Comparison of ENCODE assay signal across 8 cellular contexts in the genomic region with DNA sequence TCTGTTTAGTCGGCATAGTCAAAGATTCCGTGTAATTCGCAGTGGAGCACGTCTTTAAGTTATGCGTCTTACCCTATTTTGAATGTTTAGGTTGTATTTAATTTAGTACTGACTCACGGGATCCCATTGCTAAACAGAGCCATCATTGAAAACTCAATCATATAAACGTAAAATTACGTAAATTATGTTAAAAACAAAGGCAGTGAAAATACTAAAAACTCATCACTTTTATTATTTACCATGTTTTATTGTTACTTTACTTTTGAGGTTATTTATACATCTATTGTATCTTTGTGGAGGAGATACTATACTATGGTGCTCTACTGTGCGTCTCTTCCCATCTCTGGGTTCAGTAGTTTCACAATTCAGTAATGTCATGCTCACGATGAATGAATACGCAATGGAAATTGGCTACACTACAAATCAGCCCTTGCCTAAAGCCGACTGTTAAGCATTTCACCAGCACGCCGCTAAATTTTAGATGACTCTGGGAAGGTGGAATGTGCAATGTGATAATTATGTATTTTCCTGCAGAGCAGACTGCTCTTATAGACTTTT. TPM values are rescaled to one million over a fixed set of nuclear protein-coding genes. Genes with fewer than 3 reads are reported as not detected.
DNase-seq lines count a peak whose midpoint lies in the region; ATAC-seq and TF ChIP-seq lines count a peak whose summit lies in the region.

No MANE protein-coding gene starts in this region.

- peak overlapping the region; percentile 86 to 98 (median 90) for H3K4me3 Mint-ChIP-seq in CD8-positive, alpha-beta memory T cell
- H3K4me3 Mint-ChIP-seq in mesothelial cell of epicardium: peak overlapping the region; percentile 84

- peaks cover 20 to 37% (median 21%) of the 10 kb centered on the region in 3 donors for H3K4me1 Mint-ChIP-seq in CD8-positive, alpha-beta memory T cell
- peaks cover 9% of the 10 kb centered on the region for H3K4me1 Mint-ChIP-seq in mesothelial cell of epicardium

- peak overlapping the region; percentile 81 for H3K4me3 ChIP-seq in CD8-positive, alpha-beta memory T cell (ENCODE audit: low read length)
- H3K4me3 ChIP-seq in SK-N-MC: peak overlapping the region; percentile 93
- H3K4me3 ChIP-seq in effector memory CD4-positive, alpha-beta T cell (ENCODE audit: insufficient read depth, low read depth, low read length, poor library complexity, severe bottlenecking): peak overlapping the region; percentile 66
- H3K4me3 ChIP-seq in urinary bladder (ENCODE audit: low read depth, low read length): peak overlapping the region; percentile 55

- CTCF ChIA-PET in CD8-positive, alpha-beta memory T cell (lab: Charles Lee): interaction anchor here (1.1 to 1.4 kb wide), 3 partner anchors 29 to 190 kb away, joined by 3 to 7 read pairs (median 4); no protein-coding TSS in a partner anchor

- no peak for ATAC-seq in GM21381 (IDR thresholded peaks at IDR 0.05; ENCODE audit: unreplicated experiment)
- no peak for ATAC-seq in GM21737 (IDR thresholded peaks at IDR 0.05; ENCODE audit: unreplicated experiment)

- H3K9me3 Mint-ChIP-seq in CD8-positive, alpha-beta memory T cell: no peaks in the 10 kb centered on the region
- no peaks in the 10 kb centered on the region for H3K9me3 Mint-ChIP-seq in mesothelial cell of epicardium

- H3K36me3 ChIP-seq in CD8-positive, alpha-beta memory T cell (ENCODE audit: insufficient read depth, low read length): no peaks in the 10 kb centered on the region
- no peaks in the 10 kb centered on the region for H3K36me3 ChIP-seq in SK-N-MC (ENCODE audit: insufficient read depth, low read length)
- no peaks in the 10 kb centered on the region for H3K36me3 ChIP-seq in effector memory CD4-positive, alpha-beta T cell (ENCODE audit: control insufficient read depth, insufficient read depth, low read length)
- no peaks in the 10 kb centered on the region for H3K36me3 ChIP-seq in urinary bladder (ENCODE audit: insufficient read depth)

- peak in 3 of 5 donors; percentile 0 to 14 (median 9) for DNase-seq in CD8-positive, alpha-beta memory T cell
- peak; percentile 20 for DNase-seq in HS-5 (ENCODE audit: low read depth)
- DNase-seq in SK-N-MC (ENCODE audit: low read depth, low spot score): peak; percentile 22
- DNase-seq in effector memory CD4-positive, alpha-beta T cell: no peak
- no peak for DNase-seq in mesothelial cell of epicardium (ENCODE audit: low spot score in 2 of 2, unreplicated experiment in 2 of 2)

- POLR2A ChIA-PET in CD8-positive, alpha-beta memory T cell (lab: Charles Lee): interaction anchor here (1.3 to 1.4 kb wide), 4 partner anchors 29 to 189 kb away, joined by 4 to 12 read pairs (median 10); a partner anchor contains a TSS

- TF ChIP-seq CTCF in mesothelial cell of epicardium (IDR thresholded peaks at IDR 0.05; ENCODE audit: unreplicated experiment): no peak

- H3K27ac ChIP-seq in CD8-positive, alpha-beta memory T cell (ENCODE audit: low read depth, low read length): peak overlapping the region; percentile 90
- H3K27ac ChIP-seq in SK-N-MC (peak overlapping the region; percentile 98), urinary bladder (ENCODE audit: low read depth) (peak overlapping the region; percentile 97)
- H3K27ac ChIP-seq in effector memory CD4-positive, alpha-beta T cell (ENCODE audit: insufficient read depth, low read length, poor library complexity, severe bottlenecking): peak overlapping the region; percentile 91

- WGBS in urinary bladder: under 1% methylated on average over 14 of the region's 14 CpGs

- H3K9ac ChIP-seq in SK-N-MC (ENCODE audit: insufficient read length): peak overlapping the region; percentile 95

- H3K4me1 ChIP-seq in CD8-positive, alpha-beta memory T cell (ENCODE audit: insufficient read depth, low read length): peaks cover 14% of the 10 kb centered on the region
- no peaks in the 10 kb centered on the region for H3K4me1 ChIP-seq in effector memory CD4-positive, alpha-beta T cell (ENCODE audit: control insufficient read depth, insufficient read depth, low read length, poor library complexity, severe bottlenecking)
- H3K4me1 ChIP-seq in urinary bladder (ENCODE audit: insufficient read depth): no peaks in the 10 kb centered on the region

- H3K9me3 ChIP-seq in CD8-positive, alpha-beta memory T cell (ENCODE audit: low read length): no peaks in the 10 kb centered on the region
- H3K9me3 ChIP-seq in SK-N-MC (ENCODE audit: low read depth, low read length): no peaks in the 10 kb centered on the region
- H3K9me3 ChIP-seq in effector memory CD4-positive, alpha-beta T cell (ENCODE audit: control insufficient read depth, low read length): no peaks in the 10 kb centered on the region

- no peaks in the 10 kb centered on the region for H3K27me3 ChIP-seq in CD8-positive, alpha-beta memory T cell (ENCODE audit: insufficient read depth, low read length, poor library complexity, severe bottlenecking)
- H3K27me3 ChIP-seq in effector memory CD4-positive, alpha-beta T cell (replicated peaks; ENCODE audit: control insufficient read depth, insufficient read depth, low read length, poor library complexity, severe bottlenecking): no peaks in the 10 kb centered on the region

- H3K27me3 Mint-ChIP-seq in CD8-positive, alpha-beta memory T cell: peaks cover 0 to 4% of the 10 kb centered on the region in 2 donors
- H3K27me3 Mint-ChIP-seq in mesothelial cell of epicardium (ENCODE audit: low read depth): no peaks in the 10 kb centered on the region

- H3K36me3 Mint-ChIP-seq in CD8-positive, alpha-beta memory T cell: peaks cover 0 to 6% (median 0%) of the 10 kb centered on the region in 3 donors
- H3K36me3 Mint-ChIP-seq in mesothelial cell of epicardium: peaks cover 1% of the 10 kb centered on the region

- H3K27ac Mint-ChIP-seq in CD8-positive, alpha-beta memory T cell: peak overlapping the region; percentile 97 to 99 (median 97)
- H3K27ac Mint-ChIP-seq in mesothelial cell of epicardium: peak overlapping the region; percentile 98

RNA-seq across cellular contexts. Expression of a gene that starts 0.9 kb away (rescaled TPM):
- total RNA-seq in CD8-positive, alpha-beta memory T cell: 100 to 1,000 TPM in 1 of 2 experiments, 10 to 100 TPM in 1; 96.4 to 104 TPM
- 178 TPM for polyA plus RNA-seq in CD8-positive, alpha-beta memory T cell
- total RNA-seq in mesothelial cell of epicardium (57.9 to 64.1 TPM (median 61.2 TPM) in 3 replicates), urinary bladder (56.6 TPM)
- polyA plus RNA-seq in urinary bladder: 162 TPM

RNA-seq across cellular contexts. Expression of a gene that starts 5.1 kb away (rescaled TPM):
- 10 to 100 TPM; 10.8 to 11.9 TPM for total RNA-seq in CD8-positive, alpha-beta memory T cell
- 15.2 TPM for polyA plus RNA-seq in CD8-positive, alpha-beta memory T cell
- total RNA-seq in mesothelial cell of epicardium (2.2 to 3.9 TPM (median 2.8 TPM) in 3 replicates), urinary bladder (10.1 TPM)
- 14.7 TPM for polyA plus RNA-seq in urinary bladder

RNA-seq across cellular contexts. Expression of a gene that starts 43.3 kb away (rescaled TPM):
- 1 to 10 TPM; 3.6 to 4.3 TPM for total RNA-seq in CD8-positive, alpha-beta memory T cell
- polyA plus RNA-seq in CD8-positive, alpha-beta memory T cell: 28.7 TPM
- total RNA-seq in mesothelial cell of epicardium (5.5 to 6.6 TPM (median 6.2 TPM) in 3 replicates), urinary bladder (11.8 TPM)
- 20.1 TPM for polyA plus RNA-seq in urinary bladder

RNA-seq across cellular contexts. Expression of a gene that starts 43.3 kb away (rescaled TPM):
- 10 to 100 TPM; 22.6 to 24.2 TPM for total RNA-seq in CD8-positive, alpha-beta memory T cell
- polyA plus RNA-seq in CD8-positive, alpha-beta memory T cell: 21.8 TPM
- total RNA-seq in mesothelial cell of epicardium: 10.4 to 13.0 TPM (median 13.0 TPM) in 3 replicates
- total RNA-seq in urinary bladder: 11.7 TPM
- 7.3 TPM for polyA plus RNA-seq in urinary bladder

RNA-seq across cellular contexts. Expression of a gene that starts 43.7 kb away (rescaled TPM):
- total RNA-seq in CD8-positive, alpha-beta memory T cell: 10 to 100 TPM; 37.0 to 41.3 TPM
- polyA plus RNA-seq in CD8-positive, alpha-beta memory T cell: 27.3 TPM
- total RNA-seq in mesothelial cell of epicardium (18.9 to 19.2 TPM (median 19.0 TPM) in 3 replicates), urinary bladder (16.3 TPM)
- polyA plus RNA-seq in urinary bladder: 12.1 TPM

Comparison
In these comparisons a context has a peak if more than half of its experiments do, and no peak if none do; other contexts are left out.
1. DNase-seq: peak in CD8-positive, alpha-beta memory T cell (3 of 5), HS-5 (single experiment) and SK-N-MC (single experiment); none in effector memory CD4-positive, alpha-beta T cell (0 of 3) and mesothelial cell of epicardium (0 of 2).
2. Peak in every context shown above with its lines, with median percentiles within 50 percentile points of each other: H3K27ac ChIP-seq and H3K4me3 ChIP-seq.